29 cellular contexts compared by ENCODE assay signal in the genomic region with DNA sequence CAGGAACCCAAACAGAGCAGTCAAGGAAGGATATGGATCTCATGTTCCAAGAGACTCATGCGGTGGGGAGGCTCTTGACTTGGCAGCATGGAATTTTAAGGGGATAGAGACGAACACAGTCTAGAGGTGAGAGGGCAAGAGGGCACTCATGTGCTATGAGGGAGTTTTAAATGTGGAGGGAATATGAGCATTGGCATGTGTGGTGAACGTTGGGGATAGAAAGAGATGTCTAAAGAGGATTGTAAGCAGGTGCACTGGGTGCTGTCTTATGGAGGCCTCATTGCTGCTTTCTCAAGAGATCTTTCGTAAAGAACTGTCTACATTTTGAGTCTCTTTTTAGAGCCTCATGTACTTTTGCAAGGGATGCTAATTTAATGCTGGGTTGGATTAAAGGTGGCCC.
"Had no signal": no experiment of that assay in that cellular context is flagged by ENCODE, and none has a peak within 500 bp of the region (broad histone marks: within the 10 kb centered on the region; RNA-seq: fewer than 3 reads in every experiment).

No MANE protein-coding gene starts in this region.

- H3K9me3 Mint-ChIP-seq: endodermal cell had no signal

- H3K4me1 ChIP-seq: colonic mucosa, esophagus muscularis mucosa, esophagus squamous epithelium, foreskin keratinocyte, gastrocnemius medialis, gastroesophageal sphincter, heart left ventricle, heart right ventricle had no signal

- H3K4me1 Mint-ChIP-seq: endodermal cell had no signal

- H3K4me3 ChIP-seq: colonic mucosa, coronary artery, dorsolateral prefrontal cortex, esophagus muscularis mucosa, esophagus squamous epithelium, gastrocnemius medialis, gastroesophageal sphincter, heart left ventricle, heart right ventricle had no signal

- H3K9me3 ChIP-seq: colonic mucosa, esophagus muscularis mucosa, esophagus squamous epithelium, gastrocnemius medialis, gastroesophageal sphincter, heart left ventricle had no signal

- DNase-seq: colonic mucosa; cortex of kidney; dermis blood vessel endothelial cell; dorsolateral prefrontal cortex; effector CD4-positive, alpha-beta T cell; effector CD8-positive, alpha-beta T cell; effector memory CD4-positive, alpha-beta T cell; effector memory CD8-positive, alpha-beta T cell; endodermal cell; erythroblast; esophagus squamous epithelium; foreskin fibroblast; foreskin keratinocyte; foreskin melanocyte; gastrocnemius medialis; glutamatergic neuron; head of caudate nucleus; heart left ventricle; heart right ventricle had no signal

- FAIRE-seq: colon, endometrium, endothelial cell of umbilical vein, frontal cortex had no signal

- H3K27me3 Mint-ChIP-seq: dendritic cell treated with granulocyte-macrophage colony-stimulating factor and Interleukin-4, amounts not matched to agents 40 ng/mL and 50 ng/mL, for 4 days; effector memory CD8-positive, alpha-beta T cell had no signal

- ATAC-seq: effector memory CD8-positive, alpha-beta T cell; esophagus mucosa; foreskin keratinocyte; gastrocnemius medialis; gastroesophageal sphincter; heart left ventricle; heart right ventricle had no signal

- H3K27ac ChIP-seq: colonic mucosa, coronary artery, dorsolateral prefrontal cortex, epithelial cell of prostate, esophagus muscularis mucosa, esophagus squamous epithelium, foreskin keratinocyte, gastrocnemius medialis, gastroesophageal sphincter, heart left ventricle, heart right ventricle had no signal

- H3K27ac Mint-ChIP-seq: dendritic cell treated with granulocyte-macrophage colony-stimulating factor and Interleukin-4, amounts not matched to agents 40 ng/mL and 50 ng/mL, for 4 days; effector memory CD8-positive, alpha-beta T cell; endodermal cell had no signal

- H3K27me3 ChIP-seq: colonic mucosa, dorsolateral prefrontal cortex, esophagus muscularis mucosa, esophagus squamous epithelium, foreskin keratinocyte, gastrocnemius medialis, gastroesophageal sphincter, heart left ventricle, heart right ventricle had no signal

- H3K36me3 ChIP-seq: colonic mucosa, esophagus muscularis mucosa, esophagus squamous epithelium, gastrocnemius medialis, gastroesophageal sphincter, heart left ventricle, heart right ventricle had no signal

- H3K4me3 Mint-ChIP-seq: dendritic cell treated with granulocyte-macrophage colony-stimulating factor and Interleukin-4, amounts not matched to agents 40 ng/mL and 50 ng/mL, for 4 days; effector memory CD8-positive, alpha-beta T cell; endodermal cell had no signal
